10 cellular contexts compared by ENCODE assay signal in the genomic region with DNA sequence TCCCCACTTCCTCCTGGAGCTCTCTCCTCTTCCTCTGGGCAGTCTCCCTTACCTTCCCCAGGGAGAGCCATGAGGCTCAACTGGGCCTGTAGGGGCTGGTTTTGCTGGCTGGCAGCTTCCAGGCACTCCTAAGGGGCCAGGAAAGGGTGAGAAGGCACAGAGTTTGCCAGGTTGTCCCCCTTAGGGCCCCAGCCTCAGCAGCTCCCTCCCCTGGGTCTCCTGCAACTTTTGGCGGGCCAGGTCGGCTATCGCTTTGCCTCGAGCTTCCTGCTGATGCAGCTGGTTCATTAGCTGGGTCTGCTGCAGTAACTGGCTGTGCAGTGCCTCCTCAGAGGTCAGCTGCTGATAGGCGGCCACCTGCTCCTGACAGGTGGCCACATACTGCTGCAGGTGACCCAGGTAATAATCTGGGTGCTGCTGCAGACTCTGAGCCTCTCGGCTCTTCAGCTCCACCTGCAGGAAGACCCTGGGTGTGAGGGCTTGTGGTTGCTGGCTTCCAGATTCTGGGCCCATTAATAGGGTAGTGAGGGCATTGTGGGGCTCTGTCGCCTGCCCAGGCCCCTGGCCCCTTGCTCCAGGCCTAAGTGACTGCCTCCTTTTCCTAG. TPM values are rescaled to one million over a fixed set of nuclear protein-coding genes. Genes with fewer than 3 reads are reported as not detected.
DNase-seq lines count a peak whose midpoint lies in the region; ATAC-seq and TF ChIP-seq lines count a peak whose summit lies in the region.
"Had no signal": no experiment of that assay in that cellular context is flagged by ENCODE, and none has a peak within 500 bp of the region (broad histone marks: within the 10 kb centered on the region; RNA-seq: fewer than 3 reads in every experiment).

No MANE protein-coding gene starts in this region.

- H3K4me1 ChIP-seq in mucosa of descending colon (ENCODE audit: low read depth), result no peaks in the 10 kb centered on the region
- H3K4me1 ChIP-seq in adrenal gland (replicated peaks in 1 of 2), result no peaks in the 10 kb centered on the region
- H3K4me1 ChIP-seq: BLaER1, uterus had no signal

- H3K36me3 ChIP-seq in WERI-Rb-1, result no peaks in the 10 kb centered on the region
- no peaks in the 10 kb centered on the region for H3K36me3 ChIP-seq in mucosa of descending colon (ENCODE audit: low read depth)
- no peaks in the 10 kb centered on the region for H3K36me3 ChIP-seq in adrenal gland (replicated peaks in 1 of 2)
- H3K36me3 ChIP-seq: BLaER1, uterus had no signal

- ATAC-seq in activated CD8-positive, alpha-beta T cell treated with anti-CD3 and anti-CD28 coated beads for 36 hours, result no peak
- no peak for ATAC-seq in activated CD8-positive, alpha-beta T cell treated with anti-CD3 and anti-CD28 coated beads, Interleukin-2, amount 10 ng/mL, durations not matched to agents 7 days and 5 days
- ATAC-seq in mucosa of descending colon (no peak), GM18907 (IDR thresholded peaks at IDR 0.05; ENCODE audit: unreplicated experiment) (no peak)

- CTCF ChIA-PET in activated CD8-positive, alpha-beta T cell treated with anti-CD3 and anti-CD28 coated beads for 36 hours (lab: Charles Lee), result interaction anchor here (0.9 kb wide), 1 partner anchor 9 kb away, joined by 4 read pairs; no protein-coding TSS in a partner anchor
- CTCF ChIA-PET in activated CD8-positive, alpha-beta T cell treated with anti-CD3 and anti-CD28 coated beads, Interleukin-2, amount 10 ng/mL, durations not matched to agents 7 days and 5 days (lab: Charles Lee), result no interaction called here

- H3K4me1 Mint-ChIP-seq in activated CD8-positive, alpha-beta T cell treated with anti-CD3 and anti-CD28 coated beads for 36 hours (ENCODE audit: low read depth), result no peaks in the 10 kb centered on the region
- no peaks in the 10 kb centered on the region for H3K4me1 Mint-ChIP-seq in activated CD8-positive, alpha-beta T cell treated with anti-CD3 and anti-CD28 coated beads, Interleukin-2, amount 10 ng/mL, durations not matched to agents 7 days and 5 days (ENCODE audit: low read depth)

- H3K27ac ChIP-seq in WERI-Rb-1 (peak overlapping the region; percentile 42; the same call in 1 of the 2 replicates), adrenal gland (no peak overlapping the region)
- H3K27ac ChIP-seq: BLaER1, uterus had no signal

- H3K4me3 Mint-ChIP-seq in activated CD8-positive, alpha-beta T cell treated with anti-CD3 and anti-CD28 coated beads for 36 hours, result no peak overlapping the region
- no peak overlapping the region for H3K4me3 Mint-ChIP-seq in activated CD8-positive, alpha-beta T cell treated with anti-CD3 and anti-CD28 coated beads, Interleukin-2, amount 10 ng/mL, durations not matched to agents 7 days and 5 days

- POLR2A ChIA-PET in activated CD8-positive, alpha-beta T cell treated with anti-CD3 and anti-CD28 coated beads for 36 hours (lab: Charles Lee), result no interaction called here
- POLR2A ChIA-PET in activated CD8-positive, alpha-beta T cell treated with anti-CD3 and anti-CD28 coated beads, Interleukin-2, amount 10 ng/mL, durations not matched to agents 7 days and 5 days (lab: Charles Lee), result no interaction called here

- no peaks in the 10 kb centered on the region for H3K9me3 Mint-ChIP-seq in activated CD8-positive, alpha-beta T cell treated with anti-CD3 and anti-CD28 coated beads for 36 hours
- no peaks in the 10 kb centered on the region for H3K9me3 Mint-ChIP-seq in activated CD8-positive, alpha-beta T cell treated with anti-CD3 and anti-CD28 coated beads, Interleukin-2, amount 10 ng/mL, durations not matched to agents 7 days and 5 days (ENCODE audit: insufficient read depth)

- no peak overlapping the region for H3K27ac Mint-ChIP-seq in activated CD8-positive, alpha-beta T cell treated with anti-CD3 and anti-CD28 coated beads for 36 hours
- no peak overlapping the region for H3K27ac Mint-ChIP-seq in activated CD8-positive, alpha-beta T cell treated with anti-CD3 and anti-CD28 coated beads, Interleukin-2, amount 10 ng/mL, durations not matched to agents 7 days and 5 days

- H3K36me3 Mint-ChIP-seq in activated CD8-positive, alpha-beta T cell treated with anti-CD3 and anti-CD28 coated beads for 36 hours (ENCODE audit: low read depth), result no peaks in the 10 kb centered on the region
- no peaks in the 10 kb centered on the region for H3K36me3 Mint-ChIP-seq in activated CD8-positive, alpha-beta T cell treated with anti-CD3 and anti-CD28 coated beads, Interleukin-2, amount 10 ng/mL, durations not matched to agents 7 days and 5 days (ENCODE audit: low read depth)

- H3K4me3 ChIP-seq in WERI-Rb-1 (ENCODE audit: low read depth, low read length) (no peak overlapping the region), mucosa of descending colon (no peak overlapping the region), adrenal gland (no peak overlapping the region)
- H3K4me3 ChIP-seq: BLaER1, uterus had no signal

- intact Hi-C loops in activated CD8-positive, alpha-beta T cell treated with anti-CD3 and anti-CD28 coated beads for 36 hours (cut with micrococcal nuclease), result no loop called here
- intact Hi-C loops in mucosa of descending colon (cut with DNase I, micrococcal nuclease), result no loop called here
- intact Hi-C loops in head of caudate nucleus (cut with DNase I), result no loop called here
- intact Hi-C loops in adrenal gland (cut with DNase I), result no loop called here

- peak; percentile 15 for DNase-seq in activated CD8-positive, alpha-beta T cell treated with anti-CD3 and anti-CD28 coated beads for 36 hours
- no peak for DNase-seq in activated CD8-positive, alpha-beta T cell treated with anti-CD3 and anti-CD28 coated beads, Interleukin-2, amount 10 ng/mL, durations not matched to agents 7 days and 5 days
- DNase-seq in HuH-7.5 (ENCODE audit: low spot score) (peak; percentile 25), WERI-Rb-1 (peak; percentile 68), mucosa of descending colon (peak in 2 of 3 donors; percentile 36 to 56), head of caudate nucleus (no peak), adrenal gland (no peak)
- DNase-seq: uterus had no signal

- TF ChIP-seq CTCF in activated CD8-positive, alpha-beta T cell treated with anti-CD3 and anti-CD28 coated beads for 36 hours (IDR thresholded peaks at IDR 0.05), result peak; percentile 16
- TF ChIP-seq CTCF in WERI-Rb-1 (IDR thresholded peaks at IDR 0.05; ENCODE audit: low read depth, low read length) (peak; percentile 68), mucosa of descending colon (IDR thresholded peaks at IDR 0.05) (no peak), adrenal gland (IDR thresholded peaks at IDR 0.05) (no peak)

- no peaks in the 10 kb centered on the region for H3K27me3 Mint-ChIP-seq in activated CD8-positive, alpha-beta T cell treated with anti-CD3 and anti-CD28 coated beads for 36 hours
- no peaks in the 10 kb centered on the region for H3K27me3 Mint-ChIP-seq in activated CD8-positive, alpha-beta T cell treated with anti-CD3 and anti-CD28 coated beads, Interleukin-2, amount 10 ng/mL, durations not matched to agents 7 days and 5 days (ENCODE audit: low read depth)

- no peaks in the 10 kb centered on the region for H3K9me3 ChIP-seq in WERI-Rb-1 (ENCODE audit: severe bottlenecking)
- no peaks in the 10 kb centered on the region for H3K9me3 ChIP-seq in mucosa of descending colon
- no peaks in the 10 kb centered on the region for H3K9me3 ChIP-seq in adrenal gland (replicated peaks in 1 of 3)
- H3K9me3 ChIP-seq: BLaER1, uterus had no signal

- TF ChIP-seq POLR2A in adrenal gland (IDR thresholded peaks at IDR 0.05), result no peak

- 58 to 73% (median 70%) methylated on average over 5 to 7 of the region's 7 CpGs; no CpG with 5 or more reads in 1 of the 4 donors for WGBS in adrenal gland, 4 donors

- H3K27me3 ChIP-seq in WERI-Rb-1 (ENCODE audit: insufficient read depth, low read depth, severe bottlenecking) (no peaks in the 10 kb centered on the region), adrenal gland (no peaks in the 10 kb centered on the region)
- H3K27me3 ChIP-seq: BLaER1, uterus had no signal

RNA-seq across cellular contexts. Expression of a gene that starts 29.7 kb away (rescaled TPM):
- not detected for total RNA-seq in activated CD8-positive, alpha-beta T cell treated with anti-CD3 and anti-CD28 coated beads for 36 hours
- not detected for total RNA-seq in activated CD8-positive, alpha-beta T cell treated with anti-CD3 and anti-CD28 coated beads, Interleukin-2, amount 10 ng/mL, durations not matched to agents 7 days and 5 days
- total RNA-seq in mucosa of descending colon, result not detected
- not detected for total RNA-seq in adrenal gland
- polyA plus RNA-seq in adrenal gland, result not detected
- total RNA-seq: uterus had no signal

RNA-seq across cellular contexts. Expression of a gene that starts 38.4 kb away (rescaled TPM):
- not detected for total RNA-seq in activated CD8-positive, alpha-beta T cell treated with anti-CD3 and anti-CD28 coated beads for 36 hours
- not detected for total RNA-seq in activated CD8-positive, alpha-beta T cell treated with anti-CD3 and anti-CD28 coated beads, Interleukin-2, amount 10 ng/mL, durations not matched to agents 7 days and 5 days
- not detected for total RNA-seq in mucosa of descending colon
- total RNA-seq in adrenal gland, result not detected
- not detected for polyA plus RNA-seq in adrenal gland
- total RNA-seq: uterus had no signal

RNA-seq across cellular contexts. Expression of a gene that starts 49.3 kb away (rescaled TPM):
- 1 to 10 TPM; 7.2 to 8.3 TPM for total RNA-seq in activated CD8-positive, alpha-beta T cell treated with anti-CD3 and anti-CD28 coated beads for 36 hours
- total RNA-seq in activated CD8-positive, alpha-beta T cell treated with anti-CD3 and anti-CD28 coated beads, Interleukin-2, amount 10 ng/mL, durations not matched to agents 7 days and 5 days, result 1 to 10 TPM; 7.6 TPM
- total RNA-seq in mucosa of descending colon (10 to 100 TPM in 1 of 3 donors, 1 to 10 TPM in 2; 7.3 to 22.6 (median 9.2) TPM), adrenal gland (10 to 100 TPM; 10.4 to 28.5 (median 14.6) TPM)
- polyA plus RNA-seq in adrenal gland, result 10 to 100 TPM in 1 of 3 donors, 1 to 10 TPM in 2; 4.8 to 14.6 (median 9.4) TPM

Comparison
In these comparisons a context has a peak if more than half of its experiments do, and no peak if none do; other contexts are left out.
1. DNase-seq: peak in activated CD8-positive, alpha-beta T cell treated with anti-CD3 and anti-CD28 coated beads for 36 hours (single experiment), HuH-7.5 (single experiment), WERI-Rb-1 (single experiment) and mucosa of descending colon (2 of 3); none in activated CD8-positive, alpha-beta T cell treated with anti-CD3 and anti-CD28 coated beads, Interleukin-2, amount 10 ng/mL, durations not matched to agents 7 days and 5 days (single experiment), head of caudate nucleus (0 of 42) and adrenal gland (0 of 7).
2. CTCF ChIP-seq: peak in activated CD8-positive, alpha-beta T cell treated with anti-CD3 and anti-CD28 coated beads for 36 hours (single experiment) and WERI-Rb-1 (single experiment); none in mucosa of descending colon (single experiment) and adrenal gland (0 of 6).